Comparison of ENCODE assay signal across 8 cellular contexts in genomic region chr2:241636182-241636982, GRCh38. TPM values are rescaled to one million over a fixed set of nuclear protein-coding genes. Genes with fewer than 3 reads are reported as not detected.
A peak's percentile ranks its signal among the peaks of the same experiment; 100 is the strongest.
DNase-seq lines count a peak whose midpoint lies in the region; ATAC-seq, FAIRE-seq and TF ChIP-seq lines count a peak whose summit lies in the region.

No MANE protein-coding gene starts in this region.

- H3K9ac ChIP-seq in keratinocyte (ENCODE audit: control insufficient read depth, extremely low read depth, insufficient read depth, low read length) = peak overlapping the region; percentile 96

- H3K9me1 ChIP-seq in keratinocyte (ENCODE audit: control insufficient read depth, extremely low read depth, insufficient read depth, low read length) = no peaks in the 10 kb centered on the region

- H3K9me3 ChIP-seq in keratinocyte (ENCODE audit: control insufficient read depth, low read depth, low read length) = no peaks in the 10 kb centered on the region

- in situ Hi-C loops in GM18951 (cut with MboI; ENCODE audit: low sequenced_read_pairs, unreplicated experiment) = no loop called here

- peak overlapping the region; percentile 40 to 95 (median 82) for H3K27ac Mint-ChIP-seq in brain

- H3K36me3 ChIP-seq in keratinocyte (ENCODE audit: control insufficient read depth in 2 of 2, extremely low read depth in 1 of 2, insufficient read depth in 2 of 2, low read length in 2 of 2) = peaks cover 15 to 29% of the 10 kb centered on the region in 2 experiments

- H3K79me2 ChIP-seq in keratinocyte (ENCODE audit: control insufficient read depth, insufficient read depth, low read length) = peaks cover 87% of the 10 kb centered on the region

- FAIRE-seq in keratinocyte (lab: Jason Lieb, UNC) = no peak

- peaks cover 0 to 6% (median 3%) of the 10 kb centered on the region in 5 experiments for H3K9me3 Mint-ChIP-seq in brain

- H3K36me3 Mint-ChIP-seq in brain = peaks cover 40% of the 10 kb centered on the region

- H3K4me2 ChIP-seq in keratinocyte (ENCODE audit: control insufficient read depth, extremely low read depth, insufficient read depth, low read depth, low read length) = peak overlapping the region; percentile 86

- TF ChIP-seq CTCF in brain (conservative IDR thresholded peaks at IDR 0.05) = no peak
- TF ChIP-seq CTCF in keratinocyte (optimal IDR thresholded peaks at IDR 0.05 in 1 of 3, IDR thresholded peaks at IDR 0.05 in 1 of 3, conservative IDR thresholded peaks at IDR 0.05 in 1 of 3; ENCODE audit: extremely low read depth in 1 of 3, insufficient read depth in 2 of 3, low read length in 3 of 3) = no peak

- peak overlapping the region; percentile 95 for H3K27ac ChIP-seq in keratinocyte (ENCODE audit: control insufficient read depth, insufficient read depth, low read length)

- TF ChIP-seq POLR2A in GM18951 (IDR thresholded peaks at IDR 0.05; ENCODE audit: extremely low read depth, insufficient read depth, insufficient read length) (peak; percentile 21), Raji (IDR thresholded peaks at IDR 0.05; ENCODE audit: insufficient read depth, low read depth, low read length) (peak; percentile 45; the same call in 1 of the 2 replicates)

- H3K4me1 Mint-ChIP-seq in brain = peaks cover 53% of the 10 kb centered on the region

- H3K4me3 Mint-ChIP-seq in brain = peak overlapping the region; percentile 84 to 94 (median 90)

- peak overlapping the region; percentile 63 for H2AFZ ChIP-seq in keratinocyte (ENCODE audit: control insufficient read depth, low read length)

- peak; percentile 76 for DNase-seq in AG20443 (ENCODE audit: low spot score)
- DNase-seq in keratinocyte (ENCODE audit: low read depth, low spot score) = no peak
- peak; percentile 16 for DNase-seq in stimulated activated CD4-positive, alpha-beta T cell treated with anti-CD3 and anti-CD28 coated beads, Interleukin-4, amount 100 ng/mL, for 24 hours
- no peak for DNase-seq in OCI-M2 (lab: John Stamatoyannopoulos, UW; ENCODE audit: unreplicated experiment)

- dilution Hi-C loops in keratinocyte (cut with MboI; ENCODE audit: extremely low pct_ligation_motif_present, low sequenced_read_pairs) = no loop called here

- H3K4me3 ChIP-seq in keratinocyte (ENCODE audit: control insufficient read depth in 2 of 3, extremely low read depth in 1 of 3, insufficient read depth in 2 of 3, low read depth in 1 of 3, low read length in 3 of 3) = peak overlapping the region; percentile 91 to 96 (median 94)

- H4K20me1 ChIP-seq in keratinocyte (ENCODE audit: control insufficient read depth, extremely low read depth, insufficient read depth, low read length) = no peaks in the 10 kb centered on the region

- H3K27me3 Mint-ChIP-seq in brain = peaks cover 3% of the 10 kb centered on the region

- no peaks in the 10 kb centered on the region for H3K27me3 ChIP-seq in keratinocyte (ENCODE audit: control insufficient read depth, extremely low read depth, insufficient read depth, low read length)

- ATAC-seq in HG03097 (IDR thresholded peaks at IDR 0.05; ENCODE audit: low FRiP score, unreplicated experiment) = peak; percentile 24

- H3K4me1 ChIP-seq in keratinocyte (ENCODE audit: control insufficient read depth, extremely low read depth, insufficient read depth, low read length) = peaks cover 9% of the 10 kb centered on the region

RNA-seq across cellular contexts. Expression of gene THAP4, which starts 0.6 kb away (rescaled TPM):
- 109 TPM for polyA plus RNA-seq in brain (ENCODE audit: insufficient read depth, low read depth, low replicate concordance)
- 30.3 to 39.5 TPM (median 36.2 TPM) in 3 replicates for polyA plus RNA-seq in keratinocyte
- 58.2 TPM for polyA plus RNA-seq in keratinocyte (2011; ENCODE audit: low read depth)
- polyA plus RNA-seq in keratinocyte (2011; cell fraction: cytosol; rRNA removed) = 37.0 and 61.8 TPM in 2 replicates
- polyA plus RNA-seq in keratinocyte (2011; cell fraction: nucleus; rRNA removed) = 26.1 and 35.5 TPM in 2 replicates
- polyA plus RNA-seq in keratinocyte (2012; ENCODE audit: low replicate concordance) = 46.7 and 60.7 TPM in 2 replicates
- 32.3 to 133 TPM (median 43.7 TPM) in 3 replicates for polyA minus RNA-seq in keratinocyte
- 85.2 TPM for polyA minus RNA-seq in keratinocyte (2011; cell fraction: cytosol; rRNA and poly(A)+ RNA removed)
- 12.6 and 13.3 TPM in 2 replicates for polyA minus RNA-seq in keratinocyte (2011; cell fraction: nucleus; rRNA and poly(A)+ RNA removed)

RNA-seq across cellular contexts. Expression of gene ATG4B, which starts 1.1 kb away (rescaled TPM):
- polyA plus RNA-seq in brain (ENCODE audit: insufficient read depth, low read depth, low replicate concordance) (42.6 TPM), keratinocyte (69.0 to 96.0 TPM (median 72.3 TPM) in 3 replicates)
- 49.0 TPM for polyA plus RNA-seq in keratinocyte (2011; ENCODE audit: low read depth)
- polyA plus RNA-seq in keratinocyte (2011; cell fraction: cytosol; rRNA removed) = 49.2 and 49.7 TPM in 2 replicates
- 145 and 159 TPM in 2 replicates for polyA plus RNA-seq in keratinocyte (2011; cell fraction: nucleus; rRNA removed)
- 61.8 and 70.3 TPM in 2 replicates for polyA plus RNA-seq in keratinocyte (2012; ENCODE audit: low replicate concordance)
- 80.0 to 134 TPM (median 101 TPM) in 3 replicates for polyA minus RNA-seq in keratinocyte
- polyA minus RNA-seq in keratinocyte (2011; cell fraction: cytosol; rRNA and poly(A)+ RNA removed) = 72.3 TPM
- 78.1 and 93.3 TPM in 2 replicates for polyA minus RNA-seq in keratinocyte (2011; cell fraction: nucleus; rRNA and poly(A)+ RNA removed)

RNA-seq across cellular contexts. Expression of gene DTYMK, which starts 50.2 kb away (rescaled TPM):
- 61.0 TPM for polyA plus RNA-seq in brain (ENCODE audit: insufficient read depth, low read depth, low replicate concordance)
- polyA plus RNA-seq in keratinocyte = 19.4 to 32.1 TPM (median 31.6 TPM) in 3 replicates
- polyA plus RNA-seq in keratinocyte (2011; ENCODE audit: low read depth) = 25.3 TPM
- 16.7 and 23.1 TPM in 2 replicates for polyA plus RNA-seq in keratinocyte (2011; cell fraction: cytosol; rRNA removed)
- polyA plus RNA-seq in keratinocyte (2011; cell fraction: nucleus; rRNA removed) = 15.3 and 18.7 TPM in 2 replicates
- 13.2 and 32.3 TPM in 2 replicates for polyA plus RNA-seq in keratinocyte (2012; ENCODE audit: low replicate concordance)
- 8.7 to 24.7 TPM (median 11.0 TPM) in 3 replicates for polyA minus RNA-seq in keratinocyte
- 12.5 TPM for polyA minus RNA-seq in keratinocyte (2011; cell fraction: cytosol; rRNA and poly(A)+ RNA removed)
- polyA minus RNA-seq in keratinocyte (2011; cell fraction: nucleus; rRNA and poly(A)+ RNA removed) = 5.5 and 6.1 TPM in 2 replicates

Comparison
In these comparisons a context has a peak if more than half of its experiments do, and no peak if none do; other contexts are left out.
1. DNase-seq: peak in AG20443 (single experiment) and stimulated activated CD4-positive, alpha-beta T cell treated with anti-CD3 and anti-CD28 coated beads, Interleukin-4, amount 100 ng/mL, for 24 hours (single experiment); none in keratinocyte (single experiment) and OCI-M2 (single experiment).